ENCODE assay signal across 16 cellular contexts in genomic region chr15:100959066-100960050, GRCh38. TPM values are rescaled to one million over a fixed set of nuclear protein-coding genes. Genes with fewer than 3 reads are reported as not detected.
DNase-seq lines count a peak whose midpoint lies in the region; FAIRE-seq and TF ChIP-seq lines count a peak whose summit lies in the region.
"Had no signal": no experiment of that assay in that cellular context is flagged by ENCODE, and none has a peak within 500 bp of the region (broad histone marks: within the 10 kb centered on the region; RNA-seq: fewer than 3 reads in every experiment).

No MANE protein-coding gene starts in this region.

- H3K4me3 Mint-ChIP-seq in activated CD4-positive, alpha-beta T cell treated with anti-CD3 and anti-CD28 coated beads, Interleukin-2, amount 10 ng/mL, durations not matched to agents 24 days and 14 days = no peak overlapping the region

- DNase-seq in GM19239 (ENCODE audit: insufficient read length, low spot score) (no peak), endothelial cell of umbilical vein (ENCODE audit: low read depth, low spot score) (peak; percentile 61), GM03348 (ENCODE audit: low spot score) (no peak), GOT3 (lab: John Stamatoyannopoulos, UW) (no peak), breast epithelium (ENCODE audit: low spot score in 2 of 2) (no peak)
- DNase-seq in activated CD4-positive, alpha-beta T cell treated with anti-CD3 and anti-CD28 coated beads, Interleukin-2, amount 10 ng/mL, durations not matched to agents 24 days and 14 days = no peak
- DNase-seq: activated gamma-delta T cell treated with Interleukin-2 at 50 U/mL for 16 hours; body of pancreas; effector CD8-positive, alpha-beta T cell; foreskin melanocyte; NCI-H526 treated with DMSO at 0.1 percent for 48 hours; occipital lobe; tibial artery had no signal

- H3K4me1 Mint-ChIP-seq in activated CD4-positive, alpha-beta T cell treated with anti-CD3 and anti-CD28 coated beads, Interleukin-2, amount 10 ng/mL, durations not matched to agents 24 days and 14 days = no peaks in the 10 kb centered on the region

- peak; percentile 37 for FAIRE-seq in GM19239 (lab: Jason Lieb, UNC)
- FAIRE-seq in endothelial cell of umbilical vein (lab: Jason Lieb, UNC) = peak; percentile 75

- H3K36me3 ChIP-seq in OCI-LY1 (ENCODE audit: insufficient read depth, low read length) (peaks cover 29% of the 10 kb centered on the region), endothelial cell of umbilical vein (ENCODE audit: control insufficient read depth in 2 of 2, extremely low read depth in 1 of 2, insufficient read depth in 2 of 2, low read length in 2 of 2) (no peaks in the 10 kb centered on the region), skeletal muscle tissue (ENCODE audit: control insufficient read depth in 3 of 3, insufficient read depth in 3 of 3, low read length in 3 of 3) (no peaks in the 10 kb centered on the region), breast epithelium (no peaks in the 10 kb centered on the region)
- H3K36me3 ChIP-seq: BLaER1, tibial artery had no signal

- H3F3A ChIP-seq in OCI-LY1 (ENCODE audit: insufficient read depth, low read length) = no peaks in the 10 kb centered on the region

- dilution Hi-C loops in endothelial cell of umbilical vein (cut with MboI; ENCODE audit: extremely low pct_ligation_motif_present, low sequenced_read_pairs) = no loop called here

- POLR2A ChIA-PET in endothelial cell of umbilical vein (lab: Charles Lee) = no interaction called here

- TF ChIP-seq CTCF in OCI-LY1 (IDR thresholded peaks at IDR 0.05; ENCODE audit: low read length) (no peak), endothelial cell of umbilical vein (IDR thresholded peaks at IDR 0.05; ENCODE audit: extremely low read depth in 1 of 2, insufficient read depth in 1 of 2, low read depth in 1 of 2, low read length in 2 of 2) (no peak), breast epithelium (IDR thresholded peaks at IDR 0.05) (no peak)

- peak overlapping the region; percentile 11 for H3K27ac ChIP-seq in OCI-LY1 (ENCODE audit: low read depth, low read length, poor library complexity, severe bottlenecking)
- H3K27ac ChIP-seq in endothelial cell of umbilical vein (ENCODE audit: insufficient read depth, low read depth, low read length) = peak overlapping the region; percentile 88
- peak overlapping the region; percentile 51 for H3K27ac ChIP-seq in skeletal muscle tissue (ENCODE audit: low read depth, low read length)
- peak overlapping the region in 1 of 2 donors; percentile 2 for H3K27ac ChIP-seq in breast epithelium
- H3K27ac ChIP-seq: BLaER1, body of pancreas, tibial artery had no signal

- CTCF ChIA-PET in endothelial cell of umbilical vein (lab: Charles Lee) = interaction anchor here (1.2 to 2.3 kb wide), 5 partner anchors 12 to 48 kb away, joined by 3 to 24 read pairs (median 4); partner anchors contain the start of gene LRRK1

- H3K4me3 ChIP-seq in OCI-LY1 (ENCODE audit: low read depth, low read length, poor library complexity, severe bottlenecking) (no peak overlapping the region), endothelial cell of umbilical vein (replicated peaks in 1 of 3; ENCODE audit: insufficient read depth in 1 of 3, low read depth in 1 of 3, low read length in 3 of 3) (no peak overlapping the region), skeletal muscle tissue (ENCODE audit: low read length in 3 of 3) (no peak overlapping the region), breast epithelium (no peak overlapping the region)
- H3K4me3 ChIP-seq: BLaER1, body of pancreas, tibial artery had no signal

- H3K79me2 ChIP-seq in OCI-LY1 (ENCODE audit: insufficient read depth, low read length) = peaks cover 78% of the 10 kb centered on the region
- peaks cover 4% of the 10 kb centered on the region for H3K79me2 ChIP-seq in endothelial cell of umbilical vein (ENCODE audit: control insufficient read depth, insufficient read depth, low read length)

- TF ChIP-seq POLR2A in endothelial cell of umbilical vein (IDR thresholded peaks at IDR 0.05; ENCODE audit: low read depth, low read length) (no peak), breast epithelium (IDR thresholded peaks at IDR 0.05) (no peak)

- intact Hi-C loops in endothelial cell of umbilical vein (cut with micrococcal nuclease) (no loop called here), breast epithelium (cut with DNase I; ENCODE audit: low total_unique reads) (no loop called here)
- intact Hi-C loops in activated CD4-positive, alpha-beta T cell treated with anti-CD3 and anti-CD28 coated beads, Interleukin-2, amount 10 ng/mL, durations not matched to agents 24 days and 14 days (cut with micrococcal nuclease) = no loop called here

- H3K27me3 ChIP-seq in OCI-LY1 (ENCODE audit: insufficient read depth, low read length) (no peaks in the 10 kb centered on the region), endothelial cell of umbilical vein (ENCODE audit: control insufficient read depth in 2 of 2, insufficient read depth in 2 of 2, low read length in 2 of 2) (no peaks in the 10 kb centered on the region), skeletal muscle tissue (ENCODE audit: control insufficient read depth in 3 of 3, insufficient read depth in 3 of 3, low read length in 3 of 3) (no peaks in the 10 kb centered on the region), breast epithelium (no peaks in the 10 kb centered on the region)
- H3K27me3 ChIP-seq: BLaER1, body of pancreas, tibial artery had no signal

- H3K9me3 ChIP-seq in OCI-LY1 (ENCODE audit: low read length) (no peaks in the 10 kb centered on the region), endothelial cell of umbilical vein (replicated peaks; ENCODE audit: control insufficient read depth, insufficient read depth, low read length) (no peaks in the 10 kb centered on the region), skeletal muscle tissue (ENCODE audit: control insufficient read depth in 3 of 3, low read length in 3 of 3) (no peaks in the 10 kb centered on the region), breast epithelium (no peaks in the 10 kb centered on the region)
- H3K9me3 ChIP-seq: BLaER1, body of pancreas, tibial artery had no signal

- H3K9me1 ChIP-seq in endothelial cell of umbilical vein (replicated peaks; ENCODE audit: control insufficient read depth, extremely low read depth, insufficient read depth, low read length) = no peaks in the 10 kb centered on the region

- H3K36me3 Mint-ChIP-seq in activated CD4-positive, alpha-beta T cell treated with anti-CD3 and anti-CD28 coated beads, Interleukin-2, amount 10 ng/mL, durations not matched to agents 24 days and 14 days (ENCODE audit: low read depth) = no peaks in the 10 kb centered on the region

- H2AFZ ChIP-seq in OCI-LY1 (ENCODE audit: low read length) (no peak overlapping the region), endothelial cell of umbilical vein (ENCODE audit: low read depth, low read length) (peak overlapping the region; percentile 55)

- BruUV-seq in endothelial cell of umbilical vein (replicated peaks; lab: Mats Ljungman, UMichigan) = no TSS peak

- H3K4me1 ChIP-seq in OCI-LY1 (ENCODE audit: insufficient read depth, low read length, severe bottlenecking) (peaks cover 54% of the 10 kb centered on the region), endothelial cell of umbilical vein (ENCODE audit: control insufficient read depth, extremely low read depth, insufficient read depth, low read length) (peaks cover 16% of the 10 kb centered on the region), skeletal muscle tissue (ENCODE audit: control insufficient read depth in 3 of 3, insufficient read depth in 3 of 3, low read length in 3 of 3) (no peaks in the 10 kb centered on the region), breast epithelium (no peaks in the 10 kb centered on the region)
- H3K4me1 ChIP-seq: BLaER1, body of pancreas, tibial artery had no signal

- no peak overlapping the region; the same call in none of the 2 replicates for H3K9ac ChIP-seq in OCI-LY1 (ENCODE audit: low read length)
- H3K9ac ChIP-seq in endothelial cell of umbilical vein (replicated peaks; ENCODE audit: extremely low read depth, insufficient read depth, low read length) = peak overlapping the region; percentile 43
- no peak overlapping the region for H3K9ac ChIP-seq in skeletal muscle tissue (ENCODE audit: low read depth in 1 of 3, low read length in 3 of 3)
- H3K9ac ChIP-seq: BLaER1 had no signal

- no peaks in the 10 kb centered on the region for H3K9me3 Mint-ChIP-seq in activated CD4-positive, alpha-beta T cell treated with anti-CD3 and anti-CD28 coated beads, Interleukin-2, amount 10 ng/mL, durations not matched to agents 24 days and 14 days

- H4K20me1 ChIP-seq in OCI-LY1 (ENCODE audit: insufficient read depth, low read length) = no peaks in the 10 kb centered on the region; the same call in 1 of the 2 replicates
- no peaks in the 10 kb centered on the region for H4K20me1 ChIP-seq in endothelial cell of umbilical vein (replicated peaks; ENCODE audit: control insufficient read depth, extremely low read depth, insufficient read depth, low read length)
- H4K20me1 ChIP-seq: BLaER1 had no signal

- peaks cover 32% of the 10 kb centered on the region for H3K27me3 Mint-ChIP-seq in activated CD4-positive, alpha-beta T cell treated with anti-CD3 and anti-CD28 coated beads, Interleukin-2, amount 10 ng/mL, durations not matched to agents 24 days and 14 days

- H3K4me2 ChIP-seq in OCI-LY1 (ENCODE audit: low read length) (no peak overlapping the region; the same call in 1 of the 2 replicates), endothelial cell of umbilical vein (ENCODE audit: insufficient read depth, low read length) (peak overlapping the region; percentile 13)
- H3K4me2 ChIP-seq: BLaER1 had no signal

- no peaks in the 10 kb centered on the region for H3K9me2 ChIP-seq in OCI-LY1 (ENCODE audit: low read depth, low read length)

- no peak overlapping the region for H3K27ac Mint-ChIP-seq in activated CD4-positive, alpha-beta T cell treated with anti-CD3 and anti-CD28 coated beads, Interleukin-2, amount 10 ng/mL, durations not matched to agents 24 days and 14 days

TF ChIP-seq in endothelial cell of umbilical vein, 7 proteins besides CTCF, POLR2A, EP300 and RAD21 (continues in another document):
- TF ChIP-seq GATA2 (IDR thresholded peaks at IDR 0.05; ENCODE audit: insufficient read depth, insufficient read length, low read depth, low read length) = no peak

RNA-seq across cellular contexts. Expression of gene LRRK1, which starts 40.2 kb away (rescaled TPM):
- 18.4 and 22.1 TPM in 2 replicates for total RNA-seq in endothelial cell of umbilical vein
- 11.0 and 12.9 TPM in 2 replicates for polyA plus RNA-seq in endothelial cell of umbilical vein
- polyA plus RNA-seq in endothelial cell of umbilical vein (2011; cell fraction: cytosol; rRNA removed) = 8.9 and 10.9 TPM in 2 replicates
- 46.2 and 47.0 TPM in 2 replicates for polyA plus RNA-seq in endothelial cell of umbilical vein (2011; cell fraction: nucleus; rRNA removed)
- polyA plus RNA-seq in endothelial cell of umbilical vein (2012) = 16.4 and 17.2 TPM in 2 replicates
- 19.0 and 21.4 TPM in 2 replicates for polyA minus RNA-seq in endothelial cell of umbilical vein
- polyA minus RNA-seq in endothelial cell of umbilical vein (2011; cell fraction: cytosol; rRNA and poly(A)+ RNA removed) = 11.1 TPM
- 26.4 and 39.6 TPM in 2 replicates for polyA minus RNA-seq in endothelial cell of umbilical vein (2011; cell fraction: nucleus; rRNA and poly(A)+ RNA removed)
- total RNA-seq in skeletal muscle tissue = 3.7 TPM
- total RNA-seq in activated CD4-positive, alpha-beta T cell treated with anti-CD3 and anti-CD28 coated beads, Interleukin-2, amount 10 ng/mL, durations not matched to agents 24 days and 14 days = 1.3 and 2.1 TPM in 2 replicates
- total RNA-seq in breast epithelium = 10 to 100 TPM; 10.1 to 18.7 (median 14.4) TPM
